12 cellular contexts compared by ENCODE assay signal in genomic region chr18:45059695-45060094, GRCh38.
DNase-seq lines count a peak whose midpoint lies in the region; ATAC-seq and TF ChIP-seq lines count a peak whose summit lies in the region.
"Had no signal": no experiment of that assay in that cellular context is flagged by ENCODE, and none has a peak within 500 bp of the region (broad histone marks: within the 10 kb centered on the region; RNA-seq: fewer than 3 reads in every experiment).

No MANE protein-coding gene starts in this region.

- no peak overlapping the region for H3K4me3 Mint-ChIP-seq in CD8-positive, alpha-beta T cell
- no peak overlapping the region for H3K4me3 Mint-ChIP-seq in T-cell
- H3K4me3 Mint-ChIP-seq: H9 had no signal

- no peaks in the 10 kb centered on the region for H3K4me1 Mint-ChIP-seq in CD8-positive, alpha-beta T cell (ENCODE audit: low read depth)
- H3K4me1 Mint-ChIP-seq in T-cell = no peaks in the 10 kb centered on the region

- intact Hi-C loops in CD8-positive, alpha-beta T cell (cut with DNase I, micrococcal nuclease) = no loop called here

- DNase-seq in HPDE6-E6E7 (ENCODE audit: extremely low spot score) (peak; percentile 65), SIG-M5 treated with dmso at 0.1 percent for 504 hours (lab: John Stamatoyannopoulos, UW; ENCODE audit: unreplicated experiment) (peak; percentile 92), fibroblast of mammary gland (ENCODE audit: low read depth) (peak; percentile 92), smooth muscle cell of the brain vasculature (ENCODE audit: low read depth, low spot score) (peak; percentile 40), COLO668 (lab: John Stamatoyannopoulos, UW; ENCODE audit: unreplicated experiment) (no peak), T-cell (no peak)
- no peak for DNase-seq in CD8-positive, alpha-beta T cell
- DNase-seq: cortex of kidney, H9, left colon, testis had no signal

- H3K4me1 ChIP-seq in CD8-positive, alpha-beta T cell (ENCODE audit: insufficient read depth, low read length) = no peaks in the 10 kb centered on the region
- H3K4me1 ChIP-seq: testis had no signal

- no peak for TF ChIP-seq CTCF in fibroblast of mammary gland (conservative IDR thresholded peaks at IDR 0.05; ENCODE audit: control insufficient read depth, insufficient read depth, low read depth, low read length)
- TF ChIP-seq CTCF in CD8-positive, alpha-beta T cell (IDR thresholded peaks at IDR 0.05) = no peak

- ATAC-seq in CD8-positive, alpha-beta T cell = no peak
- ATAC-seq in T-cell (replicated peaks in 1 of 4) (no peak), GM21381 (IDR thresholded peaks at IDR 0.05; ENCODE audit: unreplicated experiment) (no peak)
- ATAC-seq: left colon had no signal

- no peak overlapping the region for H3K4me3 ChIP-seq in fibroblast of mammary gland (ENCODE audit: control insufficient read depth, low read depth, low read length)
- H3K4me3 ChIP-seq in CD8-positive, alpha-beta T cell (ENCODE audit: low read depth, low read length) = no peak overlapping the region
- H3K4me3 ChIP-seq: testis had no signal

- no peaks in the 10 kb centered on the region for H3K9me3 ChIP-seq in CD8-positive, alpha-beta T cell (ENCODE audit: low read length)
- H3K9me3 ChIP-seq: testis had no signal

- no peaks in the 10 kb centered on the region for H3K36me3 Mint-ChIP-seq in CD8-positive, alpha-beta T cell
- no peaks in the 10 kb centered on the region for H3K36me3 Mint-ChIP-seq in T-cell

- no peak overlapping the region for H3K27ac Mint-ChIP-seq in CD8-positive, alpha-beta T cell
- no peak overlapping the region for H3K27ac Mint-ChIP-seq in T-cell
- H3K27ac Mint-ChIP-seq: H9 had no signal

- H3K36me3 ChIP-seq in CD8-positive, alpha-beta T cell (ENCODE audit: insufficient read depth, low read length) = no peaks in the 10 kb centered on the region

- CTCF ChIA-PET in CD8-positive, alpha-beta T cell (lab: Charles Lee) = no interaction called here
- CTCF ChIA-PET in T-cell (lab: Charles Lee) = no interaction called here

- POLR2A ChIA-PET in CD8-positive, alpha-beta T cell (lab: Charles Lee) = no interaction called here
- POLR2A ChIA-PET in T-cell (lab: Charles Lee) = no interaction called here

- H3K27ac ChIP-seq in CD8-positive, alpha-beta T cell (ENCODE audit: low read depth, low read length) = no peak overlapping the region
- H3K27ac ChIP-seq: testis had no signal

- no peaks in the 10 kb centered on the region for H3K9me3 Mint-ChIP-seq in CD8-positive, alpha-beta T cell
- H3K9me3 Mint-ChIP-seq in T-cell = no peaks in the 10 kb centered on the region
- H3K9me3 Mint-ChIP-seq: H9 had no signal

- no peaks in the 10 kb centered on the region for H3K27me3 Mint-ChIP-seq in CD8-positive, alpha-beta T cell (ENCODE audit: low read depth)
- no peaks in the 10 kb centered on the region for H3K27me3 Mint-ChIP-seq in T-cell

- no peaks in the 10 kb centered on the region for H3K27me3 ChIP-seq in CD8-positive, alpha-beta T cell (ENCODE audit: insufficient read depth, low read length)
- H3K27me3 ChIP-seq: testis had no signal

Comparison
In these comparisons a context has a peak if more than half of its experiments do, and no peak if none do; other contexts are left out.
1. DNase-seq: peak in HPDE6-E6E7 (single experiment), SIG-M5 treated with dmso at 0.1 percent for 504 hours (single experiment), fibroblast of mammary gland (single experiment) and smooth muscle cell of the brain vasculature (single experiment); none in CD8-positive, alpha-beta T cell (0 of 7), COLO668 (single experiment) and T-cell (0 of 34).